8 cellular contexts compared by ENCODE assay signal in genomic region chr19:46350758-46351159, GRCh38. TPM values are rescaled to one million over a fixed set of nuclear protein-coding genes. Genes with fewer than 3 reads are reported as not detected.
DNase-seq lines count a peak whose midpoint lies in the region; ATAC-seq and TF ChIP-seq lines count a peak whose summit lies in the region.

No MANE protein-coding gene starts in this region.

- H3K4me1 ChIP-seq in left ventricle myocardium inferior, result peaks cover 97% of the 10 kb centered on the region
- peaks cover 22 to 72% (median 56%) of the 10 kb centered on the region in 4 donors for H3K4me1 ChIP-seq in liver (ENCODE audit: control insufficient read depth in 4 of 4, insufficient read depth in 4 of 4, low read length in 3 of 4)
- no peaks in the 10 kb centered on the region for H3K4me1 ChIP-seq in urinary bladder (ENCODE audit: insufficient read depth)
- H3K4me1 ChIP-seq in HAP-1, result peaks cover 6% of the 10 kb centered on the region

- H3K9me3 ChIP-seq in left ventricle myocardium inferior (replicated peaks) (no peaks in the 10 kb centered on the region), liver (ENCODE audit: control insufficient read depth in 4 of 4, low read length in 3 of 4) (no peaks in the 10 kb centered on the region), HAP-1 (no peaks in the 10 kb centered on the region)

- intact Hi-C loops in left ventricle myocardium inferior (cut with micrococcal nuclease), result no loop called here
- intact Hi-C loops in Right ventricle myocardium superior (cut with DNase I), result no loop called here
- intact Hi-C loops in activated T-helper 2 cell treated with anti-CD3 and anti-CD28 coated beads, Interferon-gamma antibody, Interleukin-2, Interleukin-4, amounts not matched to agents 10 μg/mL and 5 μg/mL and 100 μg/mL, durations not matched to agents 14 hours and 24 hours and 36 hours (cut with micrococcal nuclease), result no loop called here

- in situ Hi-C loops in HAP-1 (cut with MboI; ENCODE audit: low sequenced_read_pairs), result no loop called here

- H3K27me3 Mint-ChIP-seq in activated T-helper 2 cell treated with anti-CD3 and anti-CD28 coated beads, Interferon-gamma antibody, Interleukin-2, Interleukin-4, amounts not matched to agents 10 μg/mL and 5 μg/mL and 100 μg/mL, durations not matched to agents 14 hours and 24 hours and 36 hours (ENCODE audit: low read depth), result no peaks in the 10 kb centered on the region

- peaks cover 66% of the 10 kb centered on the region for H3K36me3 Mint-ChIP-seq in activated T-helper 2 cell treated with anti-CD3 and anti-CD28 coated beads, Interferon-gamma antibody, Interleukin-2, Interleukin-4, amounts not matched to agents 10 μg/mL and 5 μg/mL and 100 μg/mL, durations not matched to agents 14 hours and 24 hours and 36 hours (ENCODE audit: low read depth)

- TF ChIP-seq RAD21 in liver (IDR thresholded peaks at IDR 0.05), result no peak

- H3K27me3 ChIP-seq in left ventricle myocardium inferior (ENCODE audit: low read depth) (no peaks in the 10 kb centered on the region), liver (ENCODE audit: control insufficient read depth in 4 of 4, insufficient read depth in 4 of 4, low read length in 3 of 4) (no peaks in the 10 kb centered on the region), HAP-1 (ENCODE audit: low read depth) (no peaks in the 10 kb centered on the region)

- H3K27ac ChIP-seq in left ventricle myocardium inferior (replicated peaks), result peak overlapping the region; percentile 85
- H3K27ac ChIP-seq in liver (ENCODE audit: low read depth in 1 of 2, low read length in 2 of 2), result peak overlapping the region; percentile 63 to 69
- peak overlapping the region; percentile 23 for H3K27ac ChIP-seq in urinary bladder (ENCODE audit: low read depth)

- ATAC-seq in Right ventricle myocardium superior (ENCODE audit: poor library complexity) (no peak), GM19397 (IDR thresholded peaks at IDR 0.05; ENCODE audit: unreplicated experiment) (no peak), GM19455 (IDR thresholded peaks at IDR 0.05; ENCODE audit: unreplicated experiment) (no peak)

- H3K4me3 Mint-ChIP-seq in activated T-helper 2 cell treated with anti-CD3 and anti-CD28 coated beads, Interferon-gamma antibody, Interleukin-2, Interleukin-4, amounts not matched to agents 10 μg/mL and 5 μg/mL and 100 μg/mL, durations not matched to agents 14 hours and 24 hours and 36 hours (ENCODE audit: low read depth), result peak overlapping the region; percentile 89

- H3K4me3 ChIP-seq in left ventricle myocardium inferior, result peak overlapping the region; percentile 38
- no peak overlapping the region for H3K4me3 ChIP-seq in liver (ENCODE audit: low read depth in 1 of 3, low read length in 3 of 3)
- H3K4me3 ChIP-seq in urinary bladder (ENCODE audit: low read depth, low read length), result no peak overlapping the region
- no peak overlapping the region for H3K4me3 ChIP-seq in HAP-1

- WGBS in liver, result 53% methylated on average over 8 of the region's 8 CpGs
- 41% methylated on average over 8 of the region's 8 CpGs for whole genome bisulfite sequencing in urinary bladder

- H3K9ac ChIP-seq in liver (ENCODE audit: low read depth in 1 of 2, low read length in 2 of 2), result peak overlapping the region in 1 of 2 donors; percentile 52

- TF ChIP-seq CTCF in left ventricle myocardium inferior (IDR thresholded peaks at IDR 0.05; ENCODE audit: borderline replicate concordance) (no peak), liver (IDR thresholded peaks at IDR 0.05; ENCODE audit: low read depth, low read length, missing input control) (no peak)

- DNase-seq in left ventricle myocardium inferior (no peak), Right ventricle myocardium superior (no peak), HAP-1 (ENCODE audit: low spot score in 2 of 2) (no peak)
- no peak for DNase-seq in activated T-helper 2 cell treated with anti-CD3 and anti-CD28 coated beads, Interferon-gamma antibody, Interleukin-2, Interleukin-4, amounts not matched to agents 10 μg/mL and 5 μg/mL and 100 μg/mL, durations not matched to agents 14 hours and 24 hours and 36 hours (ENCODE audit: low spot score)

- no peaks in the 10 kb centered on the region for H3K9me3 Mint-ChIP-seq in activated T-helper 2 cell treated with anti-CD3 and anti-CD28 coated beads, Interferon-gamma antibody, Interleukin-2, Interleukin-4, amounts not matched to agents 10 μg/mL and 5 μg/mL and 100 μg/mL, durations not matched to agents 14 hours and 24 hours and 36 hours

- H3K27ac Mint-ChIP-seq in activated T-helper 2 cell treated with anti-CD3 and anti-CD28 coated beads, Interferon-gamma antibody, Interleukin-2, Interleukin-4, amounts not matched to agents 10 μg/mL and 5 μg/mL and 100 μg/mL, durations not matched to agents 14 hours and 24 hours and 36 hours, result peak overlapping the region; percentile 95

- H3K4me1 Mint-ChIP-seq in activated T-helper 2 cell treated with anti-CD3 and anti-CD28 coated beads, Interferon-gamma antibody, Interleukin-2, Interleukin-4, amounts not matched to agents 10 μg/mL and 5 μg/mL and 100 μg/mL, durations not matched to agents 14 hours and 24 hours and 36 hours (ENCODE audit: low read depth), result peaks cover 54% of the 10 kb centered on the region

- H3K36me3 ChIP-seq in left ventricle myocardium inferior (peaks cover 20% of the 10 kb centered on the region), liver (ENCODE audit: control insufficient read depth in 4 of 4, insufficient read depth in 3 of 4, low read depth in 1 of 4, low read length in 3 of 4) (peaks cover 0 to 6% (median 1%) of the 10 kb centered on the region in 4 donors), urinary bladder (ENCODE audit: insufficient read depth) (peaks cover 4% of the 10 kb centered on the region), HAP-1 (replicated peaks) (peaks cover 34% of the 10 kb centered on the region)

TF ChIP-seq in liver, 16 proteins besides CTCF, POLR2A, EP300 and RAD21:
- TF ChIP-seq GABPA (IDR thresholded peaks at IDR 0.05 in 1 of 2, conservative IDR thresholded peaks at IDR 0.05 in 1 of 2) (no peak), RXRA (IDR thresholded peaks at IDR 0.05) (no peak), YY1 (IDR thresholded peaks at IDR 0.05) (no peak), HNF4A (conservative IDR thresholded peaks at IDR 0.05) (no peak)

RNA-seq across cellular contexts. Expression of gene PPP5C, which starts 3.9 kb away (rescaled TPM):
- total RNA-seq in left ventricle myocardium inferior, result 70.8 TPM
- 69.5 TPM for total RNA-seq in Right ventricle myocardium superior
- 136 TPM in 2 replicates for total RNA-seq in activated T-helper 2 cell treated with anti-CD3 and anti-CD28 coated beads, Interferon-gamma antibody, Interleukin-2, Interleukin-4, amounts not matched to agents 10 μg/mL and 5 μg/mL and 100 μg/mL, durations not matched to agents 14 hours and 24 hours and 36 hours
- 10 to 100 TPM; 28.1 to 50.5 TPM for total RNA-seq in liver
- polyA plus RNA-seq in liver, result 10 to 100 TPM; 19.0 to 28.6 TPM
- total RNA-seq in urinary bladder, result 30.7 TPM
- polyA plus RNA-seq in urinary bladder, result 44.5 TPM

RNA-seq across cellular contexts. Expression of gene HIF3A, which starts 53.9 kb away (rescaled TPM):
- total RNA-seq in left ventricle myocardium inferior, result 87.7 TPM
- 73.1 TPM for total RNA-seq in Right ventricle myocardium superior
- not detected in 2 replicates for total RNA-seq in activated T-helper 2 cell treated with anti-CD3 and anti-CD28 coated beads, Interferon-gamma antibody, Interleukin-2, Interleukin-4, amounts not matched to agents 10 μg/mL and 5 μg/mL and 100 μg/mL, durations not matched to agents 14 hours and 24 hours and 36 hours
- 10 to 100 TPM in 1 of 2 donors, 1 to 10 TPM in 1; 5.7 to 20.5 TPM for total RNA-seq in liver
- polyA plus RNA-seq in liver, result 1 to 10 TPM; 2.2 to 7.9 TPM
- total RNA-seq in urinary bladder, result 41.0 TPM
- 186 TPM for polyA plus RNA-seq in urinary bladder

Comparison
In these comparisons a context has a peak if more than half of its experiments do, and no peak if none do; other contexts are left out.
1. H3K27ac ChIP-seq: peak in every context shown above with its lines; median percentile 85 in left ventricle myocardium inferior; 66 in liver; 23 in urinary bladder.